23 cellular contexts compared by ENCODE assay signal in genomic region chr4:10629394-10629793, GRCh38. TPM values are rescaled to one million over a fixed set of nuclear protein-coding genes. Genes with fewer than 3 reads are reported as not detected.
DNase-seq lines count a peak whose midpoint lies in the region; ATAC-seq and TF ChIP-seq lines count a peak whose summit lies in the region.
"Had no signal": no experiment of that assay in that cellular context is flagged by ENCODE, and none has a peak within 500 bp of the region (broad histone marks: within the 10 kb centered on the region; RNA-seq: fewer than 3 reads in every experiment).

No MANE protein-coding gene starts in this region.

- DNase-seq in GM13977 (ENCODE audit: low spot score): peak; percentile 52
- DNase-seq in naive thymus-derived CD8-positive, alpha-beta T cell: peak in 5 of 10 donors; percentile 7 to 17 (median 15)
- DNase-seq in left colon: no peak
- no peak for DNase-seq in activated gamma-delta T cell (lab: John Stamatoyannopoulos, UW)
- no peak for DNase-seq in CD4-positive, alpha-beta T cell
- no peak for DNase-seq in adrenal gland
- DNase-seq: activated CD4-positive, alpha-beta memory T cell treated with anti-CD3 and anti-CD28 coated beads, Interleukin-2, amount 10 ng/mL, durations not matched to agents 7 days and 5 days; COR-L47; effector CD4-positive, alpha-beta T cell; esophagus squamous epithelium; HCEC 1CT; KBM-7; left ventricle myocardium superior; NCI-H1092; NCI-H2081; NCI-H510A; stimulated activated CD4-positive, alpha-beta T cell treated with anti-CD3 and anti-CD28 coated beads, Interleukin-4, amount 100 ng/mL, for 4 hours had no signal

- intact Hi-C loops in left colon (cut with DNase I, micrococcal nuclease) (no loop called here), adrenal gland (cut with DNase I) (no loop called here)
- intact Hi-C loops in CD4-positive, alpha-beta T cell (cut with DNase I, micrococcal nuclease): no loop called here

- H3K4me1 Mint-ChIP-seq in naive thymus-derived CD8-positive, alpha-beta T cell: peaks cover 14 to 42% (median 24%) of the 10 kb centered on the region in 4 donors
- H3K4me1 Mint-ChIP-seq in CD4-positive, alpha-beta T cell (ENCODE audit: low read depth): no peaks in the 10 kb centered on the region
- H3K4me1 Mint-ChIP-seq: activated CD4-positive, alpha-beta memory T cell treated with anti-CD3 and anti-CD28 coated beads, Interleukin-2, amount 10 ng/mL, durations not matched to agents 7 days and 5 days had no signal

- no peak overlapping the region for H3K4me3 ChIP-seq in adrenal gland
- H3K4me3 ChIP-seq: ascending aorta, esophagus squamous epithelium, smooth muscle cell had no signal

- no peaks in the 10 kb centered on the region for H3K36me3 ChIP-seq in adrenal gland (replicated peaks in 1 of 2)
- H3K36me3 ChIP-seq: ascending aorta, esophagus squamous epithelium had no signal

- peaks cover 0 to 3% (median 0%) of the 10 kb centered on the region in 9 donors for H3K9me3 Mint-ChIP-seq in naive thymus-derived CD8-positive, alpha-beta T cell
- H3K9me3 Mint-ChIP-seq in CD4-positive, alpha-beta T cell: no peaks in the 10 kb centered on the region
- H3K9me3 Mint-ChIP-seq: activated CD4-positive, alpha-beta memory T cell treated with anti-CD3 and anti-CD28 coated beads, Interleukin-2, amount 10 ng/mL, durations not matched to agents 7 days and 5 days had no signal

- POLR2A ChIA-PET in naive thymus-derived CD8-positive, alpha-beta T cell (lab: Charles Lee): no interaction called here
- POLR2A ChIA-PET in CD4-positive, alpha-beta T cell (lab: Charles Lee): no interaction called here

- TF ChIP-seq POLR2A in adrenal gland (IDR thresholded peaks at IDR 0.05): no peak

- in situ Hi-C loops in GM13977 (cut with MboI; ENCODE audit: low pct_unique_long_range_greater_than_20kb, low sequenced_read_pairs, unreplicated experiment): no loop called here

- peak overlapping the region in 4 of 10 donors; percentile 35 to 84 (median 55) for H3K27ac Mint-ChIP-seq in naive thymus-derived CD8-positive, alpha-beta T cell
- H3K27ac Mint-ChIP-seq in CD4-positive, alpha-beta T cell: no peak overlapping the region
- H3K27ac Mint-ChIP-seq: activated CD4-positive, alpha-beta memory T cell treated with anti-CD3 and anti-CD28 coated beads, Interleukin-2, amount 10 ng/mL, durations not matched to agents 7 days and 5 days had no signal

- CTCF ChIA-PET in CD4-positive, alpha-beta T cell (lab: Charles Lee): no interaction called here

- H3K4me3 Mint-ChIP-seq in naive thymus-derived CD8-positive, alpha-beta T cell: peak overlapping the region in 3 of 10 donors; percentile 23 to 41 (median 27)
- no peak overlapping the region for H3K4me3 Mint-ChIP-seq in CD4-positive, alpha-beta T cell
- H3K4me3 Mint-ChIP-seq: activated CD4-positive, alpha-beta memory T cell treated with anti-CD3 and anti-CD28 coated beads, Interleukin-2, amount 10 ng/mL, durations not matched to agents 7 days and 5 days had no signal

- peak; percentile 60 for ATAC-seq in GM21723 (IDR thresholded peaks at IDR 0.05; ENCODE audit: unreplicated experiment)
- ATAC-seq in HG03521 (IDR thresholded peaks at IDR 0.05; ENCODE audit: unreplicated experiment): peak; percentile 58
- ATAC-seq in naive thymus-derived CD8-positive, alpha-beta T cell: peak; percentile 25 to 65
- no peak for ATAC-seq in left colon
- ATAC-seq in CD4-positive, alpha-beta T cell (ENCODE audit: poor library complexity): no peak
- ATAC-seq: left ventricle myocardium superior had no signal

- no peaks in the 10 kb centered on the region for H3K27me3 ChIP-seq in CD4-positive, alpha-beta T cell (ENCODE audit: control insufficient read depth, insufficient read depth, low read length)
- H3K27me3 ChIP-seq in adrenal gland: no peaks in the 10 kb centered on the region
- H3K27me3 ChIP-seq: ascending aorta, esophagus squamous epithelium had no signal

- H3K27me3 Mint-ChIP-seq in naive thymus-derived CD8-positive, alpha-beta T cell: peaks cover 0 to 3% (median 0%) of the 10 kb centered on the region in 5 donors
- H3K27me3 Mint-ChIP-seq in CD4-positive, alpha-beta T cell: no peaks in the 10 kb centered on the region
- H3K27me3 Mint-ChIP-seq: activated CD4-positive, alpha-beta memory T cell treated with anti-CD3 and anti-CD28 coated beads, Interleukin-2, amount 10 ng/mL, durations not matched to agents 7 days and 5 days had no signal

- H3K4me1 ChIP-seq in adrenal gland (replicated peaks in 1 of 2): no peaks in the 10 kb centered on the region
- H3K4me1 ChIP-seq: ascending aorta, esophagus squamous epithelium had no signal

- WGBS in adrenal gland, 4 donors: 83 to 87% (median 86%) methylated on average over 4 of the region's 4 CpGs

- TF ChIP-seq CTCF in GM13977 (IDR thresholded peaks at IDR 0.05; ENCODE audit: extremely low read depth, insufficient read depth, missing control alignments): no peak
- no peak for TF ChIP-seq CTCF in CD4-positive, alpha-beta T cell (IDR thresholded peaks at IDR 0.05)
- no peak for TF ChIP-seq CTCF in adrenal gland (IDR thresholded peaks at IDR 0.05)

- no peaks in the 10 kb centered on the region for H3K9me3 ChIP-seq in CD4-positive, alpha-beta T cell (ENCODE audit: control insufficient read depth, low read length)
- no peaks in the 10 kb centered on the region for H3K9me3 ChIP-seq in adrenal gland (replicated peaks in 1 of 3)
- H3K9me3 ChIP-seq: ascending aorta, esophagus squamous epithelium had no signal

- H3K27ac ChIP-seq in CD4-positive, alpha-beta T cell (ENCODE audit: low read depth, low read length): no peak overlapping the region
- no peak overlapping the region for H3K27ac ChIP-seq in adrenal gland
- H3K27ac ChIP-seq: ascending aorta, esophagus squamous epithelium had no signal

- no peaks in the 10 kb centered on the region for H3K36me3 Mint-ChIP-seq in naive thymus-derived CD8-positive, alpha-beta T cell
- H3K36me3 Mint-ChIP-seq in CD4-positive, alpha-beta T cell (ENCODE audit: low read depth): no peaks in the 10 kb centered on the region

RNA-seq across cellular contexts. Expression of gene CLNK, which starts 55.2 kb away (rescaled TPM):
- not detected for total RNA-seq in naive thymus-derived CD8-positive, alpha-beta T cell
- not detected for polyA plus RNA-seq in naive thymus-derived CD8-positive, alpha-beta T cell
- total RNA-seq in left colon (under 1 TPM in 1 of 2 donors, not detected in 1; 0.06 TPM), adrenal gland (under 1 TPM in 1 of 8 donors, not detected in 7; 0.35 TPM)
- total RNA-seq in CD4-positive, alpha-beta T cell: under 1 TPM; 0.05 to 0.17 TPM
- polyA plus RNA-seq in adrenal gland: under 1 TPM in 2 of 3 donors, not detected in 1; 0.07 to 0.26 TPM
- total RNA-seq: ascending aorta, left ventricle myocardium superior, pulmonary artery endothelial cell, smooth muscle cell, temporal lobe had no signal
- polyA plus RNA-seq: smooth muscle cell had no signal

Comparison
In these comparisons a context has a peak if more than half of its experiments do, and no peak if none do; other contexts are left out.
1. ATAC-seq: peak in GM21723 (single experiment), HG03521 (single experiment) and naive thymus-derived CD8-positive, alpha-beta T cell (2 of 2); none in left colon (single experiment) and CD4-positive, alpha-beta T cell (single experiment).